8 cellular contexts compared by ENCODE assay signal in the genomic region with DNA sequence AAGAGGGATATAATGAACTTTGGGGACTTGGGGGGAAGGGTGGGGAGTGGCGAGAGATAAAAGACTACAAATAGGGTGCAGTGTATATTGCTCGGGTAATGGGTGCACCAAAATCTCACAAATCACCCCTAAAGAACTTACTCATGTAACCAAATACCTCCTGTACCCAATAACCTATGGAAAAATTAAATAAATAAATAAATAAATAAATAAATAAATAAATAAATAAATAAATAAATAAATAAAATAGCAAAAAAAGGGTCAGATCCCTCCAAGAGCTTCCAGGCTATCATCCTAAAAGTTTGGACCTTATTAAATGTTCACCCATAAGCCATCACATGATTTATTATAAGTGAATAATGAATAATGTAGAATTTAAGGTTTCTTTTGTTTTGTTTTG.
"Had no signal": no experiment of that assay in that cellular context is flagged by ENCODE, and none has a peak within 500 bp of the region (broad histone marks: within the 10 kb centered on the region; RNA-seq: fewer than 3 reads in every experiment).

No MANE protein-coding gene starts in this region.

- DNase-seq: IMR-90, KBM-7, KG1 had no signal

- FAIRE-seq: HepG2, HTR-8/SVneo, K562 had no signal

- H3K4me2 ChIP-seq: KMS-11 had no signal

- H3K27ac ChIP-seq: HL-60, KMS-11 had no signal

- ATAC-seq: HepG2, K562 had no signal

- H3K4me3 ChIP-seq: K562 had no signal
